2 cellular contexts compared by ENCODE assay signal in genomic region chr3:135739755-135740154, GRCh38.
TF ChIP-seq lines count a peak whose summit lies in the region.

No MANE protein-coding gene starts in this region.

TF ChIP-seq in HepG2, 621 proteins besides CTCF, POLR2A, EP300 and RAD21:
- no peak for TF ChIP-seq ADNP (CRISPR knock-in tag; IDR thresholded peaks at IDR 0.05)
- TF ChIP-seq, protein P1, sequence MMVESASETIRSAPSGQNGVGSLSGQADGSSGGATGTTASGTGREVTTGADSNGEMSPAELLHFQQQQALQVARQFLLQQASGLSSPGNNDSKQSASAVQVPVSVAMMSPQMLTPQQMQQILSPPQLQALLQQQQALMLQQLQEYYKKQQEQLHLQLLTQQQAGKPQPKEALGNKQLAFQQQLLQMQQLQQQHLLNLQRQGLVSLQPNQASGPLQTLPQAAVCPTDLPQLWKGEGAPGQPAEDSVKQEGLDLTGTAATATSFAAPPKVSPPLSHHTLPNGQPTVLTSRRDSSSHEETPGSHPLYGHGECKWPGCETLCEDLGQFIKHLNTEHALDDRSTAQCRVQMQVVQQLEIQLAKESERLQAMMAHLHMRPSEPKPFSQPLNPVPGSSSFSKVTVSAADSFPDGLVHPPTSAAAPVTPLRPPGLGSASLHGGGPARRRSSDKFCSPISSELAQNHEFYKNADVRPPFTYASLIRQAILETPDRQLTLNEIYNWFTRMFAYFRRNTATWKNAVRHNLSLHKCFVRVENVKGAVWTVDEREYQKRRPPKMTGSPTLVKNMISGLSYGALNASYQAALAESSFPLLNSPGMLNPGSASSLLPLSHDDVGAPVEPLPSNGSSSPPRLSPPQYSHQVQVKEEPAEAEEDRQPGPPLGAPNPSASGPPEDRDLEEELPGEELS (CRISPR knock-in tag; IDR thresholded peaks at IDR 0.05): no peak
- TF ChIP-seq RFX1 (IDR thresholded peaks at IDR 0.05): peak; percentile 15; the same call in 1 of the 2 replicates
- TF ChIP-seq HOXA5 (CRISPR knock-in tag; IDR thresholded peaks at IDR 0.05): no peak
- TF ChIP-seq ZNF775 (CRISPR knock-in tag; IDR thresholded peaks at IDR 0.05; ENCODE audit: borderline replicate concordance): no peak

TF ChIP-seq in K562, 482 proteins besides CTCF, POLR2A, EP300 and RAD21:
- TF ChIP-seq HMBOX1 (IDR thresholded peaks at IDR 0.05) (no peak), RFX1 (IDR thresholded peaks at IDR 0.05) (peak; percentile 73), MLLT1 (IDR thresholded peaks at IDR 0.05) (no peak), GABPB1 (CRISPR knock-in tag; IDR thresholded peaks at IDR 0.05) (no peak)
